ENCODE assay signal across 8 cellular contexts in genomic region chr15:42608110-42608531, GRCh38. TPM values are rescaled to one million over a fixed set of nuclear protein-coding genes. Genes with fewer than 3 reads are reported as not detected.
A peak's percentile ranks its signal among the peaks of the same experiment; 100 is the strongest.
DNase-seq lines count a peak whose midpoint lies in the region; ATAC-seq, FAIRE-seq and TF ChIP-seq lines count a peak whose summit lies in the region.

No MANE protein-coding gene starts in this region.

- H3K36me3 Mint-ChIP-seq in naive thymus-derived CD8-positive, alpha-beta T cell: no peaks in the 10 kb centered on the region

- intact Hi-C loops in breast epithelium (cut with DNase I; ENCODE audit: low total_unique reads): no loop called here

- no peaks in the 10 kb centered on the region for H3K4me1 ChIP-seq in breast epithelium

- H3K4me1 Mint-ChIP-seq in naive thymus-derived CD8-positive, alpha-beta T cell: peaks cover 25 to 63% (median 55%) of the 10 kb centered on the region in 4 donors

- ATAC-seq in naive thymus-derived CD8-positive, alpha-beta T cell: peak; percentile 75 to 76

- H3K4me3 ChIP-seq in breast epithelium: no peak overlapping the region

- no peaks in the 10 kb centered on the region for H3K27me3 Mint-ChIP-seq in naive thymus-derived CD8-positive, alpha-beta T cell

- H3K27ac ChIP-seq in breast epithelium: peak overlapping the region in 1 of 2 donors; percentile 43

- H3K27me3 ChIP-seq in breast epithelium: no peaks in the 10 kb centered on the region

- POLR2A ChIA-PET in naive thymus-derived CD8-positive, alpha-beta T cell (lab: Charles Lee): interaction anchor here (0.5 to 1.9 kb wide), 5 partner anchors 14 to 1937 kb away, joined by 3 to 13 read pairs (median 8); partner anchors contain the start of genes HAUS2, LRRC57 and STARD9

- FAIRE-seq in H54 (lab: Jason Lieb, UNC): no peak

- TF ChIP-seq POLR2A in H54 (IDR thresholded peaks at IDR 0.05; ENCODE audit: low read depth, low read length) (no peak), breast epithelium (IDR thresholded peaks at IDR 0.05) (no peak)

- H3K9me3 ChIP-seq in breast epithelium: no peaks in the 10 kb centered on the region

- peak overlapping the region; percentile 61 to 79 (median 71) for H3K4me3 Mint-ChIP-seq in naive thymus-derived CD8-positive, alpha-beta T cell

- DNase-seq in activated effector memory CD4-positive, alpha-beta T cell treated with Interleukin-2 at 50 U/mL for 16 hours: peak; percentile 13
- DNase-seq in activated effector memory CD4-positive, alpha-beta T cell treated with anti-CD3 and anti-CD28 coated beads, Interleukin-2, amount 50 U/mL, for 16 hours: no peak
- DNase-seq in NAMALWA (ENCODE audit: low spot score) (peak; percentile 51), H54 (ENCODE audit: insufficient read length, low spot score) (no peak), T1000 (lab: John Stamatoyannopoulos, UW) (no peak), breast epithelium (ENCODE audit: low spot score in 2 of 2) (no peak)
- peak; percentile 54 to 60 for DNase-seq in activated T-cell treated with anti-CD3 and anti-CD28 coated beads, Interleukin-2, amount 50 U/mL, for 48 hours
- DNase-seq in naive thymus-derived CD8-positive, alpha-beta T cell: peak; percentile 8 to 64 (median 41)

- no peaks in the 10 kb centered on the region for H3K9me3 Mint-ChIP-seq in naive thymus-derived CD8-positive, alpha-beta T cell

- peak overlapping the region; percentile 24 to 91 (median 82) for H3K27ac Mint-ChIP-seq in naive thymus-derived CD8-positive, alpha-beta T cell

- no peaks in the 10 kb centered on the region for H3K36me3 ChIP-seq in breast epithelium

- TF ChIP-seq CTCF in breast epithelium (IDR thresholded peaks at IDR 0.05): no peak

RNA-seq across cellular contexts. Expression of gene STARD9, which starts 32.7 kb away (rescaled TPM):
- total RNA-seq in naive thymus-derived CD8-positive, alpha-beta T cell: 10 to 100 TPM; 12.5 to 13.7 TPM
- polyA plus RNA-seq in naive thymus-derived CD8-positive, alpha-beta T cell: under 1 TPM; 0.10 to 0.53 (median 0.33) TPM
- total RNA-seq in breast epithelium: 10 to 100 TPM; 18.6 to 27.9 (median 27.5) TPM

RNA-seq across cellular contexts. Expression of gene HAUS2, which starts 59.5 kb away (rescaled TPM):
- 10 to 100 TPM; 19.1 to 21.1 TPM for total RNA-seq in naive thymus-derived CD8-positive, alpha-beta T cell
- 10 to 100 TPM; 20.8 to 25.4 (median 24.9) TPM for polyA plus RNA-seq in naive thymus-derived CD8-positive, alpha-beta T cell
- 10 to 100 TPM; 29.3 to 42.1 (median 30.2) TPM for total RNA-seq in breast epithelium

RNA-seq across cellular contexts. Expression of gene LRRC57, which starts 59.5 kb away (rescaled TPM):
- total RNA-seq in naive thymus-derived CD8-positive, alpha-beta T cell: 10 to 100 TPM; 17.1 to 18.4 TPM
- polyA plus RNA-seq in naive thymus-derived CD8-positive, alpha-beta T cell: 1 to 10 TPM; 3.3 to 6.4 (median 5.5) TPM
- total RNA-seq in breast epithelium: 10 to 100 TPM; 20.3 to 23.3 (median 23.3) TPM

Comparison
In these comparisons a context has a peak if more than half of its experiments do, and no peak if none do; other contexts are left out.
1. DNase-seq: peak in activated effector memory CD4-positive, alpha-beta T cell treated with Interleukin-2 at 50 U/mL for 16 hours (single experiment), NAMALWA (single experiment), activated T-cell treated with anti-CD3 and anti-CD28 coated beads, Interleukin-2, amount 50 U/mL, for 48 hours (2 of 2) and naive thymus-derived CD8-positive, alpha-beta T cell (10 of 10); none in activated effector memory CD4-positive, alpha-beta T cell treated with anti-CD3 and anti-CD28 coated beads, Interleukin-2, amount 50 U/mL, for 16 hours (single experiment), H54 (single experiment), T1000 (single experiment) and breast epithelium (0 of 2).